14 cellular contexts compared by ENCODE assay signal in the genomic region with DNA sequence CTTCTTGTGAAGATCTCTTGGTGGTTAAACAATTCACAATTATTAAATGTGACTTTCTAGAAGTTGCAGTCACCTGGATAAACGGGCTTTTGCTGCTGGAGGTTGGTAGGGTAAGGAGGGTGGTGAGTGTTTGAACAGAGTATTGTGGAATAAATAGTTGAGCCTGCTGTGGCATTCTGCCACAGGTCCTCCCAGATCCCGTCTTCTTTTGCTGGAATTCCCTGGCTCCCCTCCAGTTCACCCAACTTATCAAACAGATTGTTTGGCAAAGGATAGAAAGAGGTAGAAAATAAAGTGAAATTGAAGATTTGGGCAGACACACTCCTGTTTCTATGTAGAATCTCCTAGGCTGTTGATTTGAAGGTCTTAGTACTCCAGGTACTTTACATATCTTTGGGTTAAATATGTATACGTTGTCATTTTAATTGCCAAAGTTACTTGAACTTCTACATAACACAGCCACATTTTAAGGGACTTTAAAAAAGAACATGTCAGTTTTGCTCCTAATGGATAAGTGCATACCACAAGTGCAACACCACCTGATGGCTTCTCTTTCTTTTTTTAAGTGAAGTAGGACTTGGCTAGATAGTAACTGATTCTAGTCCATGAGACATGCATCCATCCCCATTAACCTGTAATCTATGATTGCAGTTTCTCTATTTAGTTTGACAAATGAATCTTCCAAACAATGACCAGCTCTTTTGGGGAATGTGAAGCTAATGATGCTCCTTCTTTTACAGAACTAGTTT.
A peak's percentile ranks its signal among the peaks of the same experiment; 100 is the strongest.
DNase-seq lines count a peak whose midpoint lies in the region; ATAC-seq and TF ChIP-seq lines count a peak whose summit lies in the region.
"Had no signal": no experiment of that assay in that cellular context is flagged by ENCODE, and none has a peak within 500 bp of the region (broad histone marks: within the 10 kb centered on the region; RNA-seq: fewer than 3 reads in every experiment).

No MANE protein-coding gene starts in this region.

- peaks cover 0 to 5% of the 10 kb centered on the region in 2 donors for H3K36me3 Mint-ChIP-seq in activated T-cell treated with anti-CD3 and anti-CD28 coated beads, Interleukin-2, amount 50 U/mL, for 72 hours (ENCODE audit: insufficient read depth in 2 of 2)

- H3K27ac Mint-ChIP-seq in activated T-cell treated with anti-CD3 and anti-CD28 coated beads, Interleukin-2, amount 50 U/mL, for 72 hours = no peak overlapping the region
- H3K27ac Mint-ChIP-seq: activated CD4-positive, alpha-beta T cell treated with anti-CD3 and anti-CD28 coated beads, Interleukin-2, amount 10 ng/mL, durations not matched to agents 7 days and 5 days had no signal

- POLR2A ChIA-PET in PC-3 (lab: Charles Lee; ENCODE audit: unreplicated experiment) = no interaction called here

- no peaks in the 10 kb centered on the region for H3K27me3 ChIP-seq in PC-3 (ENCODE audit: low read length)
- H3K27me3 ChIP-seq in prostate gland (replicated peaks; ENCODE audit: insufficient read depth) = no peaks in the 10 kb centered on the region
- no peaks in the 10 kb centered on the region for H3K27me3 ChIP-seq in esophagus squamous epithelium
- no peaks in the 10 kb centered on the region for H3K27me3 ChIP-seq in vagina

- 12% methylated on average over 3 of the region's 3 CpGs for WGBS in prostate gland
- WGBS in esophagus squamous epithelium, 2 donors = 17 to 25% methylated on average over 3 of the region's 3 CpGs

- CTCF ChIA-PET in PC-3 (lab: Charles Lee) = no interaction called here

- peak; percentile 47 for DNase-seq in HT-29 (ENCODE audit: low spot score)
- DNase-seq in PC-3 = peak; percentile 81
- DNase-seq in fibroblast of the aortic adventitia (ENCODE audit: low read depth) = peak; percentile 80
- peak; percentile 19 for DNase-seq in prostate gland (ENCODE audit: low spot score)
- DNase-seq in esophagus squamous epithelium (lab: John Stamatoyannopoulos, UW) = no peak
- no peak for DNase-seq in HK-2 (ENCODE audit: unreplicated experiment)
- no peak for DNase-seq in vagina (ENCODE audit: extremely low spot score in 2 of 2)
- no peak for DNase-seq in activated T-cell treated with anti-CD3 and anti-CD28 coated beads, Interleukin-2, amount 50 U/mL, for 72 hours
- DNase-seq: activated CD4-positive, alpha-beta T cell treated with anti-CD3 and anti-CD28 coated beads, Interleukin-2, amount 10 ng/mL, durations not matched to agents 7 days and 5 days; amniotic stem cell; Caco-2; mesenchymal stem cell; NCI-H1930; stimulated activated naive CD4-positive, alpha-beta T cell had no signal

- H3K4me3 ChIP-seq in PC-3 (ENCODE audit: low read length) (no peak overlapping the region), fibroblast of the aortic adventitia (ENCODE audit: low read depth, low read length) (no peak overlapping the region), prostate gland (no peak overlapping the region), esophagus squamous epithelium (no peak overlapping the region), vagina (no peak overlapping the region)

- H3K79me2 ChIP-seq in PC-3 (ENCODE audit: low read length) = no peaks in the 10 kb centered on the region

- H3K27ac ChIP-seq in PC-3 (ENCODE audit: low read length) (peak overlapping the region; percentile 25; the same call in 1 of the 2 replicates), prostate gland (no peak overlapping the region), esophagus squamous epithelium (peak overlapping the region in 1 of 4 donors; percentile 4), vagina (no peak overlapping the region)

- no peaks in the 10 kb centered on the region for H3K9me3 ChIP-seq in PC-3 (ENCODE audit: low read length)
- H3K9me3 ChIP-seq in prostate gland = no peaks in the 10 kb centered on the region
- H3K9me3 ChIP-seq in esophagus squamous epithelium = peaks cover 0 to 4% (median 0%) of the 10 kb centered on the region in 3 donors
- H3K9me3 ChIP-seq in vagina = no peaks in the 10 kb centered on the region
- H3K9me3 ChIP-seq: Caco-2 had no signal

- TF ChIP-seq CTCF in PC-3 (conservative IDR thresholded peaks at IDR 0.05; ENCODE audit: low read depth, low read length) = no peak
- TF ChIP-seq CTCF in fibroblast of the aortic adventitia (IDR thresholded peaks at IDR 0.05; ENCODE audit: insufficient read depth, low read length) = no peak
- no peak for TF ChIP-seq CTCF in prostate gland (IDR thresholded peaks at IDR 0.05)
- TF ChIP-seq CTCF in esophagus squamous epithelium (IDR thresholded peaks at IDR 0.05) = no peak
- TF ChIP-seq CTCF in vagina (IDR thresholded peaks at IDR 0.05) = no peak

- peak; percentile 82 for ATAC-seq in PC-3
- no peak for ATAC-seq in activated T-cell treated with anti-CD3 and anti-CD28 coated beads, Interleukin-2, amount 50 U/mL, for 72 hours (replicated peaks in 1 of 2)

- H4K20me1 ChIP-seq in PC-3 (ENCODE audit: low read length) = no peaks in the 10 kb centered on the region

- no peaks in the 10 kb centered on the region for H3K36me3 ChIP-seq in PC-3 (ENCODE audit: low read depth, low read length)
- H3K36me3 ChIP-seq in prostate gland = no peaks in the 10 kb centered on the region
- H3K36me3 ChIP-seq in esophagus squamous epithelium = no peaks in the 10 kb centered on the region
- no peaks in the 10 kb centered on the region for H3K36me3 ChIP-seq in vagina

- intact Hi-C loops in PC-3 (cut with micrococcal nuclease) = no loop called here
- intact Hi-C loops in prostate gland (cut with DNase I) = no loop called here
- intact Hi-C loops in esophagus squamous epithelium (cut with DNase I) = no loop called here
- intact Hi-C loops in vagina (cut with DNase I) = no loop called here

- H3K9me3 Mint-ChIP-seq in activated T-cell treated with anti-CD3 and anti-CD28 coated beads, Interleukin-2, amount 50 U/mL, for 72 hours = peaks cover 1 to 5% of the 10 kb centered on the region in 2 donors
- H3K9me3 Mint-ChIP-seq: activated CD4-positive, alpha-beta T cell treated with anti-CD3 and anti-CD28 coated beads, Interleukin-2, amount 10 ng/mL, durations not matched to agents 7 days and 5 days had no signal

- H2AFZ ChIP-seq in PC-3 (ENCODE audit: low read length) = no peak overlapping the region

- no peak for TF ChIP-seq POLR2A in prostate gland (IDR thresholded peaks at IDR 0.05)
- TF ChIP-seq POLR2A in esophagus squamous epithelium (IDR thresholded peaks at IDR 0.05) = no peak
- TF ChIP-seq POLR2A in vagina (IDR thresholded peaks at IDR 0.05) = no peak

- no peaks in the 10 kb centered on the region for H3F3A ChIP-seq in PC-3 (ENCODE audit: low read length, unreplicated experiment)

- no TSS peak for BruUV-seq in PC-3 (replicated peaks; lab: Mats Ljungman, UMichigan)

- H3K4me1 ChIP-seq in PC-3 (ENCODE audit: insufficient read depth, low read length) (peaks cover 37% of the 10 kb centered on the region), prostate gland (replicated peaks) (peaks cover 3% of the 10 kb centered on the region), esophagus squamous epithelium (peaks cover 0 to 32% (median 11%) of the 10 kb centered on the region in 3 donors), vagina (peaks cover 25% of the 10 kb centered on the region)

- peak overlapping the region; percentile 74 for H3K4me2 ChIP-seq in PC-3 (ENCODE audit: low read length)

- no peak overlapping the region for H3K9ac ChIP-seq in PC-3 (ENCODE audit: low read length)

- H3K9me2 ChIP-seq in PC-3 (replicated peaks; ENCODE audit: low read length) = no peaks in the 10 kb centered on the region

- peaks cover 7% of the 10 kb centered on the region for H3K27me3 Mint-ChIP-seq in activated T-cell treated with anti-CD3 and anti-CD28 coated beads, Interleukin-2, amount 50 U/mL, for 72 hours (ENCODE audit: low read depth)
- H3K27me3 Mint-ChIP-seq: activated CD4-positive, alpha-beta T cell treated with anti-CD3 and anti-CD28 coated beads, Interleukin-2, amount 10 ng/mL, durations not matched to agents 7 days and 5 days had no signal

- H3K4me3 Mint-ChIP-seq in activated T-cell treated with anti-CD3 and anti-CD28 coated beads, Interleukin-2, amount 50 U/mL, for 72 hours = no peak overlapping the region
- H3K4me3 Mint-ChIP-seq: activated CD4-positive, alpha-beta T cell treated with anti-CD3 and anti-CD28 coated beads, Interleukin-2, amount 10 ng/mL, durations not matched to agents 7 days and 5 days had no signal

- no peaks in the 10 kb centered on the region for H3K4me1 Mint-ChIP-seq in activated T-cell treated with anti-CD3 and anti-CD28 coated beads, Interleukin-2, amount 50 U/mL, for 72 hours (ENCODE audit: low read depth)
- H3K4me1 Mint-ChIP-seq: activated CD4-positive, alpha-beta T cell treated with anti-CD3 and anti-CD28 coated beads, Interleukin-2, amount 10 ng/mL, durations not matched to agents 7 days and 5 days had no signal

Comparison
In these comparisons a context has a peak if more than half of its experiments do, and no peak if none do; other contexts are left out.
1. DNase-seq: peak in HT-29 (single experiment), PC-3 (single experiment), fibroblast of the aortic adventitia (single experiment) and prostate gland (single experiment); none in esophagus squamous epithelium (single experiment), HK-2 (single experiment), vagina (0 of 2) and activated T-cell treated with anti-CD3 and anti-CD28 coated beads, Interleukin-2, amount 50 U/mL, for 72 hours (0 of 2).